In the genomic region with DNA sequence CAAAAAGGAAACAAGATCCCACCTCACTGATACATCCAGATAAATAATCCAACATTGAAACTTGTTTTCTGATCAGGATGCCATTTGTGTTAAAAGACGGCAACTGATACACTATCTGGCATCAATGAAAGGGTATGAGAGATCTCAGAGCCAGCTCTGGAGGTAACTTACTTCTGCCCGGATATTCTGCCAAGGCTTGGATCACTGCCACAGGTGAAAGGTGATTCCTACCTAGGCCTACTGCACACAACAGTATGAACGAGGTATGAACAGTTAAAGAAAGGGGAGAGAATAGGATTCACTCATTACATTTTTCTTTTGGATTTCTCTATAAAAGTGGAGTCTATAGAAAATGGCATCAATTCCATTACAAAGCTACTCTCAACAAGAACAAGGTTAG, we compare ENCODE assay signal across 22 cellular contexts.
"Had no signal": no experiment of that assay in that cellular context is flagged by ENCODE, and none has a peak within 500 bp of the region (broad histone marks: within the 10 kb centered on the region; RNA-seq: fewer than 3 reads in every experiment).

No MANE protein-coding gene starts in this region.

- DNase-seq: stimulated activated CD4-positive, alpha-beta T cell treated with anti-CD3 and anti-CD28 coated beads, Interleukin-2, amount 100 ng/mL, for 48 hours; stimulated activated CD4-positive, alpha-beta T cell treated with anti-CD3 and anti-CD28 coated beads, Interleukin-4, amount 100 ng/mL, for 1 hour; stimulated activated CD4-positive, alpha-beta T cell treated with anti-CD3 and anti-CD28 coated beads, Interleukin-4, amount 100 ng/mL, for 24 hours; stimulated activated CD4-positive, alpha-beta T cell treated with anti-CD3 and anti-CD28 coated beads, Interleukin-4, amount 100 ng/mL, for 4 hours; stimulated activated CD8-positive, alpha-beta memory T cell treated with anti-CD3 and anti-CD28 coated beads, Interleukin-4, amount 100 ng/mL, for 48 hours; stimulated activated naive B cell treated with anti-CD40 and anti-IgM and Interleukin-4, amounts not matched to agents 10 μg/mL and 1 μg/mL and 100 μg/mL, for 72 hours; stimulated activated naive CD4-positive, alpha-beta T cell; stimulated activated naive CD4-positive, alpha-beta T cell treated with Interleukin-2 at 50 U/mL for 16 hours; stimulated activated naive CD8-positive, alpha-beta T cell treated with anti-CD3 and anti-CD28 coated beads, Interleukin-15, amount 100 ng/mL, for 72 hours; stimulated activated naive CD8-positive, alpha-beta T cell treated with anti-CD3 and anti-CD28 coated beads, Interleukin-15, Interleukin-2, amounts not matched to agents 100 U/mL and 50 U/mL, for 24 hours; stomach; substantia nigra; testis; thyroid gland; tibial artery; transverse colon; trophoblast cell; upper lobe of left lung; upper lobe of right lung; uterus had no signal

- ATAC-seq: stimulated activated effector memory CD8-positive, alpha-beta T cell treated with anti-CD3 and anti-CD28 coated beads, Interleukin-12 subunit alpha, Interleukin-12 subunit beta, amount 100 ng/mL, for 72 hours; stimulated activated memory B cell treated with anti-CD40 and anti-IgM and Interleukin-4, amounts not matched to agents 10 μg/mL and 1 μg/mL and 100 μg/mL, for 72 hours; stimulated activated naive B cell treated with anti-CD40 and anti-IgM and Interleukin-4, amounts not matched to agents 10 μg/mL and 1 μg/mL and 100 μg/mL, for 72 hours; stimulated activated naive CD8-positive, alpha-beta T cell treated with anti-CD3 and anti-CD28 coated beads, Interleukin-15, amount 100 ng/mL, for 72 hours; stimulated activated naive CD8-positive, alpha-beta T cell treated with anti-CD3 and anti-CD28 coated beads, Interleukin-15, Interleukin-2, amounts not matched to agents 100 U/mL and 50 U/mL, for 24 hours; upper lobe of right lung had no signal
